8 cellular contexts compared by ENCODE assay signal in the genomic region with DNA sequence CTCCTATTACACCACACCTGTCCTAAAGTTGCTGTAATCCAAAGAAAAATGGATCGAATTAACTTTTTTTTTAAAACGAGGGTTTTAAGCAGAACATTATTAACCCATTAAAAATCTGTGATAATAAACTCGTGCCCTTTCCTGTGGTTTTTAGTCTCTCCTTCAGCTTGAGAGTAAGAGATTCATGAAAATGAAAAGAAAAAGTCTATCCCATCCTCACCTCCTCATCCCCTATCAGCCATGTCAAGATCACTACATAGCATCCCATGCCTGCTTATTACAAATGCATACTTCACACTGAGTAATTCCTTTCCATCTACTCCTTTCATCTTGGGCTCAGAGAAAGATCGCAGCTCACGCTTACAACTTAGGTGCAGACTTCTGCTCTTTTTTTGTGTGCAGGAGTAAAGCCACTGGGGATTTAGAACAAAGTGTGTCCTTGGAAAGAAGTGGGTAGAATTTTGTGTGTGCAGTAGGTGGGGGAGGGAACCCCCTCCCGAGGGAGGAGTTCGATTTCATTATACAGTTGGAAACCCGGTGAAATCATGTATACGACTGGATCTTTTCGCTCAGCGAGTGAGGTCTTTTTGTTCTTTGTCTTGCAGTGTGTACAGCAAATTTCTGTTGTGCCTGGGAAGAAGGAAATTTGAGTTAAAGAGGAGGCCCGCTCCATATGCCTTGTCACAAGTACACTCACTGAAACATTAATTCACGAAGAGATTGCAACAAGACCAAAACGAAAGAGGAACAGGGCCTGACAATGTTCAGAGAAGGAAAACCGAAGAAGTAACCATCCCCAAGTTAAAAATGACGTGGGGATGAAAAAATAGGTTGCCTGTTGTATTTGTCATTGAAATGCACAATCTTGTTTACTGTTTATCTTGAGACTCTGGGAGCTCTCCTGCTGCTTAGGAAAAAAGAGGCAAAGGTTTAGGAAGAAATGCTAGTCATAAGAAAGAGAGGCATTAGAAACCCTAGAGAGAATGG.
DNase-seq lines count a peak whose midpoint lies in the region; TF ChIP-seq lines count a peak whose summit lies in the region.

No MANE protein-coding gene starts in this region.

- H2BK5ac ChIP-seq in H9 (ENCODE audit: insufficient read length, low read length) = no peak overlapping the region
- H2BK5ac ChIP-seq in neuronal stem cell (ENCODE audit: low read length) = no peak overlapping the region

- H4K91ac ChIP-seq in H9 (ENCODE audit: insufficient read length, low read depth, low read length) (no peak overlapping the region), neuronal stem cell (ENCODE audit: low read depth, low read length, poor library complexity) (no peak overlapping the region)

- H2BK120ac ChIP-seq in H9 (ENCODE audit: low read depth, low read length, poor library complexity, severe bottlenecking) = no peak overlapping the region
- no peak overlapping the region for H2BK120ac ChIP-seq in neuronal stem cell (ENCODE audit: low read depth, low read length)

- H3K27ac Mint-ChIP-seq in H9 = peak overlapping the region; percentile 93 to 99 (median 99)

- H3K23ac ChIP-seq in H9 (ENCODE audit: insufficient read length, low read depth, low read length) (no peak overlapping the region), neuronal stem cell (ENCODE audit: low read depth, low read length, poor library complexity) (no peak overlapping the region)

- H3K4ac ChIP-seq in H9 (ENCODE audit: low read depth, low read length) (no peak overlapping the region; the same call in 1 of the 2 replicates), neuronal stem cell (ENCODE audit: low read length) (no peak overlapping the region)

- H3K18ac ChIP-seq in H9 (ENCODE audit: insufficient read length, low read depth, low read length) (peak overlapping the region; percentile 34), neuronal stem cell (ENCODE audit: low read length) (no peak overlapping the region)

- H2BK12ac ChIP-seq in H9 (ENCODE audit: insufficient read length, low read depth, low read length) (no peak overlapping the region), neuronal stem cell (ENCODE audit: low read length) (no peak overlapping the region)

- peak overlapping the region; percentile 3 for H3K9ac ChIP-seq in H9 (ENCODE audit: extremely low read depth, insufficient read length, low read length)
- no peak overlapping the region for H3K9ac ChIP-seq in neuronal stem cell (ENCODE audit: low read depth, low read length, poor library complexity)

- no peaks in the 10 kb centered on the region for H3K27me3 ChIP-seq in H9 (ENCODE audit: insufficient read depth, low read length)
- H3K27me3 ChIP-seq in neuronal stem cell (ENCODE audit: control insufficient read depth in 3 of 3, insufficient read depth in 3 of 3, low read depth in 1 of 3, low read length in 3 of 3) = no peaks in the 10 kb centered on the region

- H3K36me3 ChIP-seq in neuronal stem cell (replicated peaks in 1 of 2; ENCODE audit: control insufficient read depth in 2 of 2, insufficient read depth in 2 of 2, low read length in 2 of 2) = no peaks in the 10 kb centered on the region

- no peaks in the 10 kb centered on the region for H3K36me3 Mint-ChIP-seq in H9 (ENCODE audit: insufficient read depth in 1 of 3, low read depth in 3 of 3)

- no peak for TF ChIP-seq CTCF in H9 (conservative IDR thresholded peaks at IDR 0.05)

- WGBS in H9 (ENCODE audit: extremely low coverage, insufficient read length, low lambda C conversion rate) = no CpG with 5 or more reads among the region's 16 CpGs
- WGBS in neuronal stem cell (ENCODE audit: extremely low coverage in 2 of 2, insufficient read length in 2 of 2, insufficient replicate concordance in 1 of 2), 2 donors = no CpG with 5 or more reads among the region's 16 CpGs

- no peaks in the 10 kb centered on the region for H3K27me3 Mint-ChIP-seq in H9 (ENCODE audit: low read depth)

- peak overlapping the region in 1 of 2 donors; percentile 45 for H3K4me3 ChIP-seq in neuronal stem cell (ENCODE audit: low read length in 2 of 2)

- H3K14ac ChIP-seq in H9 (ENCODE audit: insufficient read depth, low read length) (no peak overlapping the region), neuronal stem cell (ENCODE audit: low read length) (no peak overlapping the region)

- no peak overlapping the region for H4K8ac ChIP-seq in H9 (replicated peaks; ENCODE audit: insufficient read length, low read depth, low read length)
- no peak overlapping the region for H4K8ac ChIP-seq in neuronal stem cell (ENCODE audit: low read depth, low read length)

- no peak overlapping the region for H2BK20ac ChIP-seq in H9 (ENCODE audit: low read depth, low read length, poor library complexity, severe bottlenecking)

- H3K56ac ChIP-seq in H9 (ENCODE audit: insufficient read length, low read depth, low read length) = no peak overlapping the region

- peak overlapping the region; percentile 3 for H3K27ac ChIP-seq in H9 (ENCODE audit: insufficient read length, low read depth, low read length)
- peak overlapping the region; percentile 18 for H3K27ac ChIP-seq in caudate nucleus (ENCODE audit: low read depth, low read length)
- no peak overlapping the region for H3K27ac ChIP-seq in neuronal stem cell (replicated peaks; ENCODE audit: low read length)

- H2BK15ac ChIP-seq in H9 (ENCODE audit: low read depth, low read length) (no peak overlapping the region), neuronal stem cell (ENCODE audit: low read length) (no peak overlapping the region)

- H3K23me2 ChIP-seq in H9 (ENCODE audit: insufficient read length, low read depth, low read length, poor library complexity, severe bottlenecking) = no peaks in the 10 kb centered on the region

- DNase-seq in GM03348 (ENCODE audit: low spot score) = peak; percentile 24
- no peak for DNase-seq in H9
- DNase-seq in NCI-H526 (lab: John Stamatoyannopoulos, UW) = peak; percentile 69 to 81
- no peak for DNase-seq in caudate nucleus (lab: John Stamatoyannopoulos, UW)
- DNase-seq in neuronal stem cell (ENCODE audit: low spot score) = no peak
- DNase-seq in NCI-H345 treated with DMSO at 0.1 percent for 48 hours (lab: John Stamatoyannopoulos, UW; ENCODE audit: unreplicated experiment) = no peak
- no peak for DNase-seq in NCI-H2081 (lab: John Stamatoyannopoulos, UW)
- DNase-seq in C1 segment of cervical spinal cord (lab: John Stamatoyannopoulos, UW) = no peak

- no peak overlapping the region for H4K5ac ChIP-seq in H9 (ENCODE audit: insufficient read length, low read depth, low read length)

- peaks cover 74 to 79% of the 10 kb centered on the region in 2 experiments for H3K4me1 Mint-ChIP-seq in H9

- H3K79me1 ChIP-seq in H9 (ENCODE audit: insufficient read depth, low read depth, low read length, poor library complexity, severe bottlenecking) = no peaks in the 10 kb centered on the region
- no peaks in the 10 kb centered on the region for H3K79me1 ChIP-seq in neuronal stem cell (ENCODE audit: low read depth, low read length)

- H3K9me3 Mint-ChIP-seq in H9 = no peaks in the 10 kb centered on the region

- H3K9me3 ChIP-seq in H9 (ENCODE audit: control insufficient read depth, low read depth, low read length) (no peaks in the 10 kb centered on the region), neuronal stem cell (replicated peaks in 1 of 2; ENCODE audit: control insufficient read depth in 2 of 2, insufficient read depth in 1 of 2, low read depth in 1 of 2, low read length in 2 of 2) (no peaks in the 10 kb centered on the region)

- no peaks in the 10 kb centered on the region for H3K79me2 ChIP-seq in H9 (ENCODE audit: insufficient read depth, low read length)

- no peak overlapping the region for H2AFZ ChIP-seq in H9 (ENCODE audit: low read length)
- peak overlapping the region; percentile 78 for H2AFZ ChIP-seq in neuronal stem cell (ENCODE audit: low read length)

- no peaks in the 10 kb centered on the region for H4K20me1 ChIP-seq in H9 (ENCODE audit: control insufficient read depth, insufficient read depth, insufficient read length)

- H2AK5ac ChIP-seq in H9 (ENCODE audit: insufficient read length, low read length) = no peak overlapping the region
- no peak overlapping the region for H2AK5ac ChIP-seq in neuronal stem cell (ENCODE audit: low read depth, low read length)

- peak overlapping the region; percentile 15 to 61; a peak in 4 of 5 replicates for H3K4me3 Mint-ChIP-seq in H9

- H3K4me2 ChIP-seq in H9 (ENCODE audit: insufficient read depth, insufficient read length, low read length) (peak overlapping the region; percentile 4), neuronal stem cell (ENCODE audit: insufficient read depth, low read length, poor library complexity, severe bottlenecking) (no peak overlapping the region)

- H3K4me1 ChIP-seq in H9 (ENCODE audit: insufficient read depth, low read length) (peaks cover 32% of the 10 kb centered on the region), neuronal stem cell (ENCODE audit: control insufficient read depth in 2 of 2, insufficient read depth in 1 of 2, low read depth in 1 of 2, low read length in 2 of 2) (peaks cover 26 to 52% of the 10 kb centered on the region in 2 donors)

- H3T11ph ChIP-seq in H9 (ENCODE audit: low read length) = peak overlapping the region; percentile 0

Comparison
In these comparisons a context has a peak if more than half of its experiments do, and no peak if none do; other contexts are left out.
1. DNase-seq: peak in GM03348 (single experiment) and NCI-H526 (2 of 2); none in H9 (single experiment), caudate nucleus (0 of 61), neuronal stem cell (single experiment), NCI-H345 treated with DMSO at 0.1 percent for 48 hours (single experiment), NCI-H2081 (0 of 2) and C1 segment of cervical spinal cord (0 of 14).